ENCODE assay signal across 17 cellular contexts in the genomic region with DNA sequence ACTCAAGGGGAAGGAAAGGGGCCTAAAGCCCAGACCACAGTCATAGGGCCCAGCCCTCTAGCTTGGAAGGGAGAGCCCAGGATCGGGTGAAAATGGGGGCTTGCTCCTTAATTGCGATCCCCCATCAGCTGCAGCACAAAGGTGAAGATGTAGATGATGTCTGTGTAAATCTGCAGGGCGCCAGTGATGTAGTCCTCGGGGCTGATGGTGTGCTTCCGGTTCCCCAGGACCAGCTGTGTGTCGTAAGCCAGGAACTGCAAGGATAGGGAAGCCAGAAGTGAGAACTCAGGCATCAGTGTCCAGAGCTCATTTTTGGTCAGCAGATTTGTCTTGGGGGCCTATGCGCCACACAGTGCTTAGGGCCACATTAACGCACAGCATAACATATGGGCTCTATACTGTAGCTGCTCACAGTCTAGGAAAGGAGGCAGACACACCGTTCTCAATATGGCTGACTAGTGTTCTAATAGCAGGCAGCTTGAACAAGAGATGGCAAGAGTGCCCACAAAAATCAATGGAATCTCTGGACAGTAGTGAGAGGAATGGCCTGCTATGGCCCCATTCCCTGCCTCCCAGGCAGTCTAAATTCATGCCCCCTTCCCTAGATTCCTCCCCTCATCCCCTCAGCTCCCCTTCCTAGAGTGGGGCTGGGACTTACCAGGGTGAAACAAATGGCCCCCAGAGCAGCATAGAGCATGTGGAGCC. TPM values are rescaled to one million over a fixed set of nuclear protein-coding genes. Genes with fewer than 3 reads are reported as not detected.
DNase-seq lines count a peak whose midpoint lies in the region; ATAC-seq and TF ChIP-seq lines count a peak whose summit lies in the region.
"Had no signal": no experiment of that assay in that cellular context is flagged by ENCODE, and none has a peak within 500 bp of the region (broad histone marks: within the 10 kb centered on the region; RNA-seq: fewer than 3 reads in every experiment).

No MANE protein-coding gene starts in this region.

- peaks cover 7% of the 10 kb centered on the region for H3K4me1 ChIP-seq in IMR-90 (ENCODE audit: control insufficient read depth, insufficient read depth, low read length)
- H3K4me1 ChIP-seq in esophagus squamous epithelium = peaks cover 20 to 83% (median 33%) of the 10 kb centered on the region in 3 donors
- peaks cover 36 to 39% of the 10 kb centered on the region in 2 experiments for H3K4me1 ChIP-seq in neutrophil (ENCODE audit: control insufficient read depth in 1 of 2, insufficient read depth in 1 of 2, low read depth in 1 of 2, low read length in 1 of 2)

- H4K5ac ChIP-seq in IMR-90 (ENCODE audit: low read depth, low read length) = no peak overlapping the region

- DNase-seq in IMR-90 (no peak), esophagus squamous epithelium (lab: John Stamatoyannopoulos, UW) (no peak), pons (ENCODE audit: low spot score) (no peak), middle frontal gyrus (ENCODE audit: extremely low spot score, low spot score) (no peak), glomerular visceral epithelial cell (ENCODE audit: extremely low spot score) (no peak)
- no peak for DNase-seq in stimulated activated CD4-positive, alpha-beta T cell treated with anti-CD3 and anti-CD28 coated beads, Interleukin-15, amount 100 ng/mL, for 24 hours
- DNase-seq: activated effector memory CD4-positive, alpha-beta T cell treated with anti-CD3 and anti-CD28 coated beads, Interleukin-2, amount 50 U/mL, for 16 hours; heart right ventricle; kidney; NCI-H187; NCI-H446 treated with DMSO at 0.1 percent for 48 hours; stimulated activated naive CD8-positive, alpha-beta T cell treated with anti-CD3 and anti-CD28 coated beads, Interleukin-15, Interleukin-2, amounts not matched to agents 100 U/mL and 50 U/mL, for 24 hours had no signal

- peaks cover 3% of the 10 kb centered on the region for H4K20me1 ChIP-seq in IMR-90 (ENCODE audit: insufficient read depth, low read length)

- no peak overlapping the region for H2AFZ ChIP-seq in IMR-90 (replicated peaks; ENCODE audit: low read length, poor library complexity)

- dilution Hi-C loops in IMR-90 (cut with HindIII; ENCODE audit: low sequenced_read_pairs, unreplicated experiment) = no loop called here

- peaks cover 68% of the 10 kb centered on the region for H3K36me3 ChIP-seq in IMR-90 (ENCODE audit: control insufficient read depth, insufficient read depth, low read length)
- H3K36me3 ChIP-seq in esophagus squamous epithelium = peaks cover 68 to 74% (median 68%) of the 10 kb centered on the region in 3 donors
- H3K36me3 ChIP-seq in neutrophil = peaks cover 71% of the 10 kb centered on the region

- in situ Hi-C loops in IMR-90 (cut with MboI; ENCODE audit: low sequenced_read_pairs) = loop anchor here (10.0 kb wide), 1 partner anchor 119 kb away; a partner anchor contains a TSS

- no peak overlapping the region for H2BK120ac ChIP-seq in IMR-90 (ENCODE audit: low read depth, low read length)

- WGBS in IMR-90 (ENCODE audit: extremely low coverage in 2 of 2, insufficient read length in 1 of 2), 2 experiments = 86% methylated on average over 7 of the region's 9 CpGs; no CpG with 5 or more reads in 1 of the 2 experiments
- WGBS in esophagus squamous epithelium, 2 donors = 84 to 87% methylated on average over 9 of the region's 9 CpGs

- H4K8ac ChIP-seq in IMR-90 (ENCODE audit: low read depth in 2 of 2, low read length in 2 of 2) = no peak overlapping the region

- H3K27ac ChIP-seq in 22Rv1 = peak overlapping the region; percentile 77; the same call in 1 of the 2 replicates
- H3K27ac ChIP-seq in IMR-90 (ENCODE audit: insufficient read depth, low read length) = no peak overlapping the region
- peak overlapping the region; percentile 17 to 92 (median 86) for H3K27ac ChIP-seq in esophagus squamous epithelium
- peak overlapping the region; percentile 37 for H3K27ac ChIP-seq in neutrophil

- H3K4me3 ChIP-seq in IMR-90 (ENCODE audit: insufficient read depth, low read depth, low read length) = no peak overlapping the region
- H3K4me3 ChIP-seq in esophagus squamous epithelium = no peak overlapping the region
- no peak overlapping the region for H3K4me3 ChIP-seq in neutrophil (ENCODE audit: low read depth in 1 of 2, low read length in 1 of 2)
- H3K4me3 ChIP-seq: heart right ventricle, mucosa of descending colon had no signal

- H3K9me3 ChIP-seq in IMR-90 (ENCODE audit: control insufficient read depth, insufficient read depth, low read length) = no peaks in the 10 kb centered on the region
- H3K9me3 ChIP-seq in esophagus squamous epithelium = no peaks in the 10 kb centered on the region
- no peaks in the 10 kb centered on the region for H3K9me3 ChIP-seq in neutrophil
- H3K9me3 ChIP-seq: heart right ventricle, mucosa of descending colon had no signal

- H3K4ac ChIP-seq in IMR-90 (ENCODE audit: low read depth, low read length) = no peak overlapping the region

- no peak overlapping the region for H3K9ac ChIP-seq in IMR-90 (ENCODE audit: low read depth, low read length)

- H2AK5ac ChIP-seq in IMR-90 (ENCODE audit: low read depth, low read length) = no peak overlapping the region

- TF ChIP-seq POLR2A in IMR-90 (IDR thresholded peaks at IDR 0.05; ENCODE audit: low read depth, low read length) = no peak
- no peak for TF ChIP-seq POLR2A in esophagus squamous epithelium (IDR thresholded peaks at IDR 0.05)

- TF ChIP-seq RAD21 in IMR-90 (IDR thresholded peaks at IDR 0.05; ENCODE audit: low read length) = no peak

- H2BK5ac ChIP-seq in IMR-90 (ENCODE audit: low read depth, low read length, poor library complexity, severe bottlenecking) = no peak overlapping the region

- no TSS peak for BruUV-seq in IMR-90 (replicated peaks; lab: Mats Ljungman, UMichigan)

- H3K4me2 ChIP-seq in IMR-90 (ENCODE audit: low read depth, low read length) = no peak overlapping the region

- CTCF ChIA-PET in IMR-90 (lab: Yijun Ruan, JAX) = interaction anchor here (0.8 kb wide), 1 partner anchor 17 kb away, joined by 3 read pairs; no protein-coding TSS in a partner anchor

- H3K27me3 ChIP-seq in IMR-90 (ENCODE audit: control insufficient read depth, insufficient read depth, low read length) (no peaks in the 10 kb centered on the region), esophagus squamous epithelium (no peaks in the 10 kb centered on the region), neutrophil (no peaks in the 10 kb centered on the region)
- H3K27me3 ChIP-seq: heart right ventricle had no signal

- H2AK9ac ChIP-seq in IMR-90 (replicated peaks; ENCODE audit: low read depth, low read length, poor library complexity) = peak overlapping the region; percentile 86

- H3K9me1 ChIP-seq in IMR-90 (ENCODE audit: insufficient read depth, low read length) = no peaks in the 10 kb centered on the region

- no peak overlapping the region for H2BK15ac ChIP-seq in IMR-90 (ENCODE audit: low read depth, low read length)

- no peak overlapping the region for H2BK20ac ChIP-seq in IMR-90 (ENCODE audit: low read depth, low read length)

- intact Hi-C loops in IMR-90 (cut with micrococcal nuclease) = loop anchor here (10.0 kb wide), 1 partner anchor 289 kb away; a partner anchor contains a TSS
- intact Hi-C loops in esophagus squamous epithelium (cut with DNase I) = no loop called here

- no peak overlapping the region for H3K56ac ChIP-seq in IMR-90 (ENCODE audit: extremely low read depth, insufficient read depth, low read length)

- H3K14ac ChIP-seq in IMR-90 (replicated peaks; ENCODE audit: low read depth, low read length) = no peak overlapping the region

- H3K23ac ChIP-seq in IMR-90 (ENCODE audit: low read depth, low read length) = no peak overlapping the region

- no peak for ATAC-seq in IMR-90 (ENCODE audit: low read depth)
- ATAC-seq: esophagus mucosa; HCT116; heart right ventricle; mucosa of descending colon; stimulated activated naive CD8-positive, alpha-beta T cell treated with anti-CD3 and anti-CD28 coated beads, Interleukin-15, Interleukin-2, amounts not matched to agents 100 U/mL and 50 U/mL, for 24 hours had no signal

- peaks cover 11 to 83% of the 10 kb centered on the region in 2 experiments for H3K79me1 ChIP-seq in IMR-90 (ENCODE audit: low read depth in 1 of 2, low read length in 2 of 2)

- POLR2A ChIA-PET in IMR-90 (lab: Charles Lee; ENCODE audit: unreplicated experiment) = interaction anchor here (2.5 kb wide), 1 partner anchor 11 kb away, joined by 9 read pairs; no protein-coding TSS in a partner anchor

- H3K18ac ChIP-seq in IMR-90 (ENCODE audit: low read depth, low read length) = no peak overlapping the region

- H4K91ac ChIP-seq in IMR-90 (ENCODE audit: insufficient read depth, low read depth, low read length) = no peak overlapping the region

- no peak for TF ChIP-seq CTCF in 22Rv1 (IDR thresholded peaks at IDR 0.05)
- no peak for TF ChIP-seq CTCF in IMR-90 (conservative IDR thresholded peaks at IDR 0.05; ENCODE audit: low read depth, low read length)
- no peak for TF ChIP-seq CTCF in esophagus squamous epithelium (IDR thresholded peaks at IDR 0.05)
- no peak for TF ChIP-seq CTCF in neutrophil (IDR thresholded peaks at IDR 0.05)

RNA-seq across cellular contexts. Expression of a gene that starts 5.2 kb away (rescaled TPM):
- 19.2 and 22.2 TPM in 2 replicates for total RNA-seq in IMR-90 (2012; rRNA removed)
- 68.5 and 70.1 TPM in 2 replicates for polyA plus RNA-seq in IMR-90 (2012; rRNA removed)
- 86.1 and 87.9 TPM in 2 replicates for polyA plus RNA-seq in IMR-90 (2012; cell fraction: cytosol; rRNA removed)
- polyA plus RNA-seq in IMR-90 (2012; cell fraction: nucleus; rRNA removed; ENCODE audit: low replicate concordance) = 29.9 and 38.4 TPM in 2 replicates
- total RNA-seq in esophagus squamous epithelium = 10 to 100 TPM; 19.7 to 34.3 (median 28.0) TPM

RNA-seq across cellular contexts. Expression of a gene that starts 5.6 kb away (rescaled TPM):
- total RNA-seq in IMR-90 (2012; rRNA removed) (112 and 118 TPM in 2 replicates), esophagus squamous epithelium (100 to 1,000 TPM in 3 of 4 donors, 10 to 100 TPM in 1; 97.9 to 136 (median 118) TPM)
- 104 and 108 TPM in 2 replicates for polyA plus RNA-seq in IMR-90 (2012; rRNA removed)
- 132 and 175 TPM in 2 replicates for polyA plus RNA-seq in IMR-90 (2012; cell fraction: cytosol; rRNA removed)
- polyA plus RNA-seq in IMR-90 (2012; cell fraction: nucleus; rRNA removed; ENCODE audit: low replicate concordance) = 140 and 213 TPM in 2 replicates

RNA-seq across cellular contexts. Expression of a gene that starts 14.7 kb away (rescaled TPM):
- total RNA-seq in IMR-90 (2012; rRNA removed) (under 0.01 TPM in 1 of 2 replicates, not detected in the other), esophagus squamous epithelium (1 to 10 TPM in 1 of 4 donors, under 1 TPM in 2, not detected in 1; 0.26 to 1.3 (median 0.31) TPM)
- polyA plus RNA-seq in IMR-90 (2012; rRNA removed) = 0.13 and 0.21 TPM in 2 replicates
- polyA plus RNA-seq in IMR-90 (2012; cell fraction: cytosol; rRNA removed) = 0.05 and 0.13 TPM in 2 replicates
- 0.56 and 2.4 TPM in 2 replicates for polyA plus RNA-seq in IMR-90 (2012; cell fraction: nucleus; rRNA removed; ENCODE audit: low replicate concordance)
- total RNA-seq: esophagus mucosa had no signal

RNA-seq across cellular contexts. Expression of a gene that starts 16.8 kb away (rescaled TPM):
- total RNA-seq in IMR-90 (2012; rRNA removed) (78.6 and 102 TPM in 2 replicates), esophagus squamous epithelium (100 to 1,000 TPM; 238 to 342 (median 275) TPM)
- 81.2 and 84.6 TPM in 2 replicates for polyA plus RNA-seq in IMR-90 (2012; rRNA removed)
- 29.3 and 57.5 TPM in 2 replicates for polyA plus RNA-seq in IMR-90 (2012; cell fraction: cytosol; rRNA removed)
- 45.5 and 46.8 TPM in 2 replicates for polyA plus RNA-seq in IMR-90 (2012; cell fraction: nucleus; rRNA removed; ENCODE audit: low replicate concordance)

RNA-seq across cellular contexts. Expression of a gene that starts 58.5 kb away (rescaled TPM):
- total RNA-seq in IMR-90 (2012; rRNA removed) = 635 and 696 TPM in 2 replicates
- polyA plus RNA-seq in IMR-90 (2012; rRNA removed) = 544 and 561 TPM in 2 replicates
- polyA plus RNA-seq in IMR-90 (2012; cell fraction: cytosol; rRNA removed) = 259 and 280 TPM in 2 replicates
- 120 and 334 TPM in 2 replicates for polyA plus RNA-seq in IMR-90 (2012; cell fraction: nucleus; rRNA removed; ENCODE audit: low replicate concordance)
- 100 to 1,000 TPM; 465 to 690 (median 542) TPM for total RNA-seq in esophagus squamous epithelium
